Comparison of ENCODE assay signal across 1 cellular context in genomic region chr12:11657511-11657910, GRCh38.
TF ChIP-seq lines count a peak whose summit lies in the region.

No MANE protein-coding gene starts in this region.

TF ChIP-seq in GM23338, 12 proteins besides CTCF, POLR2A, EP300 and RAD21 (continued from another document):
- TF ChIP-seq ZNF114 (CRISPR knock-in tag; IDR thresholded peaks at IDR 0.05) (no peak), JUNB (IDR thresholded peaks at IDR 0.05; ENCODE audit: unreplicated experiment) (no peak), REST (IDR thresholded peaks at IDR 0.05; ENCODE audit: unreplicated experiment) (no peak), STAT1 (IDR thresholded peaks at IDR 0.05; ENCODE audit: unreplicated experiment) (no peak)
